17 cellular contexts compared by ENCODE assay signal in genomic region chr12:72053604-72054003, GRCh38.
DNase-seq lines count a peak whose midpoint lies in the region; ATAC-seq, FAIRE-seq and TF ChIP-seq lines count a peak whose summit lies in the region.
"Had no signal": no experiment of that assay in that cellular context is flagged by ENCODE, and none has a peak within 500 bp of the region (broad histone marks: within the 10 kb centered on the region; RNA-seq: fewer than 3 reads in every experiment).

No MANE protein-coding gene starts in this region.

- FAIRE-seq in urothelium cell line (lab: Jason Lieb, UNC) (no peak), RCC 7860 (lab: Jason Lieb, UNC) (no peak)

- H3K4me3 ChIP-seq in fibroblast of pulmonary artery (replicated peaks; ENCODE audit: low read depth, low read length) (no peak overlapping the region), mesendoderm (ENCODE audit: low read length) (no peak overlapping the region), SJCRH30 (no peak overlapping the region)
- H3K4me3 ChIP-seq: BLaER1 treated with 17β-estradiol and CSF1 and Interleukin-3, amounts not matched to agents 10 nM and 100 nM had no signal

- no peak overlapping the region for H3K4me2 ChIP-seq in mesendoderm (ENCODE audit: low read length)
- H3K4me2 ChIP-seq: BLaER1 treated with 17β-estradiol and CSF1 and Interleukin-3, amounts not matched to agents 10 nM and 100 nM had no signal

- no peak overlapping the region for H3K56ac ChIP-seq in mesendoderm (ENCODE audit: low read length)

- H2AK5ac ChIP-seq in mesendoderm (ENCODE audit: low read length) = no peak overlapping the region

- H2BK15ac ChIP-seq in mesendoderm (replicated peaks; ENCODE audit: low read depth) = no peak overlapping the region

- no peak overlapping the region for H2BK5ac ChIP-seq in mesendoderm (ENCODE audit: low read length)

- no peak for ATAC-seq in GM19324 (IDR thresholded peaks at IDR 0.05; ENCODE audit: low FRiP score, unreplicated experiment)

- WGBS in mesendoderm (ENCODE audit: extremely low coverage, insufficient coverage, low lambda C conversion rate) = no CpG with 5 or more reads among the region's 2 CpGs

- H3K4ac ChIP-seq in mesendoderm (ENCODE audit: low read depth, low read length) = no peak overlapping the region

- H2BK120ac ChIP-seq in mesendoderm (ENCODE audit: low read depth, low read length) = no peak overlapping the region

- H3K27ac ChIP-seq in mesendoderm (ENCODE audit: low read depth, low read length) (no peak overlapping the region), SJCRH30 (no peak overlapping the region)
- H3K27ac ChIP-seq: BLaER1 treated with 17β-estradiol and CSF1 and Interleukin-3, amounts not matched to agents 10 nM and 100 nM had no signal

- no peak overlapping the region for H4K8ac ChIP-seq in mesendoderm (ENCODE audit: low read depth, low read length)

- DNase-seq in HS-27A (ENCODE audit: low read depth) (peak; percentile 54), fibroblast of pulmonary artery (ENCODE audit: low read depth) (peak; percentile 3), mesendoderm (peak; percentile 68), urothelium cell line (ENCODE audit: low spot score) (peak; percentile 10), RCC 7860 (ENCODE audit: low spot score) (no peak), SJCRH30 (no peak), inferior parietal cortex (ENCODE audit: extremely low spot score) (no peak)
- DNase-seq: DMS79, GF-D8, H7, Kasumi-1, NCI-H187 treated with DMSO at 0.1 percent for 48 hours, NCI-H2171 treated with DMSO at 0.1 percent for 48 hours, NCI-H510A, RPMI8226 had no signal

- no peaks in the 10 kb centered on the region for H3K4me1 ChIP-seq in mesendoderm (ENCODE audit: control insufficient read depth, low read depth, low read length)
- H3K4me1 ChIP-seq in SJCRH30 = no peaks in the 10 kb centered on the region
- H3K4me1 ChIP-seq: BLaER1 treated with 17β-estradiol and CSF1 and Interleukin-3, amounts not matched to agents 10 nM and 100 nM had no signal

- no peaks in the 10 kb centered on the region for H3K79me2 ChIP-seq in mesendoderm (ENCODE audit: control insufficient read depth, insufficient read depth, low read length)

- no peak overlapping the region for H4K5ac ChIP-seq in mesendoderm (ENCODE audit: low read length)

- no peaks in the 10 kb centered on the region for H3K27me3 ChIP-seq in mesendoderm (ENCODE audit: insufficient read depth, low read length, poor library complexity)
- H3K27me3 ChIP-seq in SJCRH30 = no peaks in the 10 kb centered on the region
- H3K27me3 ChIP-seq: BLaER1 treated with 17β-estradiol and CSF1 and Interleukin-3, amounts not matched to agents 10 nM and 100 nM had no signal

- H3K9ac ChIP-seq in mesendoderm (ENCODE audit: low read length) = no peak overlapping the region
- H3K9ac ChIP-seq: BLaER1 treated with 17β-estradiol and CSF1 and Interleukin-3, amounts not matched to agents 10 nM and 100 nM had no signal

- H3K79me1 ChIP-seq in mesendoderm (ENCODE audit: low read length) = no peaks in the 10 kb centered on the region

- no peak overlapping the region for H3K18ac ChIP-seq in mesendoderm (ENCODE audit: low read length)

- no peak overlapping the region for H3K23ac ChIP-seq in mesendoderm (ENCODE audit: low read length)

- no peak for TF ChIP-seq CTCF in fibroblast of pulmonary artery (IDR thresholded peaks at IDR 0.05; ENCODE audit: low read length, missing control alignments)

- no peaks in the 10 kb centered on the region for H3K9me3 ChIP-seq in SJCRH30 (replicated peaks)
- H3K9me3 ChIP-seq: BLaER1 treated with 17β-estradiol and CSF1 and Interleukin-3, amounts not matched to agents 10 nM and 100 nM had no signal

- H3K36me3 ChIP-seq in mesendoderm (ENCODE audit: control insufficient read depth, insufficient read depth, low read length) (no peaks in the 10 kb centered on the region), SJCRH30 (no peaks in the 10 kb centered on the region)
- H3K36me3 ChIP-seq: BLaER1 treated with 17β-estradiol and CSF1 and Interleukin-3, amounts not matched to agents 10 nM and 100 nM had no signal

Comparison
In these comparisons a context has a peak if more than half of its experiments do, and no peak if none do; other contexts are left out.
1. DNase-seq: peak in HS-27A (single experiment), fibroblast of pulmonary artery (single experiment), mesendoderm (single experiment) and urothelium cell line (single experiment); none in RCC 7860 (single experiment), SJCRH30 (0 of 2) and inferior parietal cortex (single experiment).